In the genomic region with DNA sequence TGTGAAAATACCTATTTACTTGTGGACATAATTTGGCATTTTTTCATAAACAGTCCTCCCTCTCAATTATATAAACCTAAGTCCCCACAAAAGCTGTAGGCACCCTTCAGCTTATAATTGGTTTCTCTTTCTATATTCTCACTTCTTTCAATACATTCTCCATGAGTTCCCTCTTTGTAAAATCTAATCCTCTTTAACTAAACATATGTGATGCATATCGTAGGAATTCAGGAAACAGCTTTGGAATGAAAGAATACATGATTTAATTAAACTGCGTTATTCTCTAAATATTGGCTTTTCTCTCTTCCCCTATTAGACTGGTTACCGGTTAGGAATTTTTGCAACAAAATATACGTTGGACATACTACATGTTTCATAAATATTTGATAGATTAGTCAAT, we compare ENCODE assay signal across 17 cellular contexts.
DNase-seq lines count a peak whose midpoint lies in the region; TF ChIP-seq lines count a peak whose summit lies in the region.
"Had no signal": no experiment of that assay in that cellular context is flagged by ENCODE, and none has a peak within 500 bp of the region (broad histone marks: within the 10 kb centered on the region; RNA-seq: fewer than 3 reads in every experiment).

No MANE protein-coding gene starts in this region.

- H4K91ac ChIP-seq in trophoblast cell (ENCODE audit: low read depth, low read length) = no peak overlapping the region

- peak overlapping the region; percentile 73; the same call in 1 of the 2 replicates for H3K27ac Mint-ChIP-seq in HFFc6
- H3K27ac Mint-ChIP-seq: B cell; CD4-positive, CD25-positive, alpha-beta regulatory T cell; CD8-positive, alpha-beta T cell had no signal

- no peak overlapping the region for H3K23ac ChIP-seq in trophoblast cell (ENCODE audit: low read length)

- H3K4ac ChIP-seq in trophoblast cell (ENCODE audit: low read depth, low read length) = no peak overlapping the region

- H4K12ac ChIP-seq in trophoblast cell (ENCODE audit: low read depth, low read length) = no peak overlapping the region

- H3K9ac ChIP-seq in adipocyte (ENCODE audit: low read length) = no peak overlapping the region
- no peak overlapping the region for H3K9ac ChIP-seq in trophoblast cell (ENCODE audit: low read length)
- H3K9ac ChIP-seq: BLaER1, GM23248 had no signal

- no peaks in the 10 kb centered on the region for H3K79me1 ChIP-seq in trophoblast cell (ENCODE audit: low read length)

- peaks cover 24% of the 10 kb centered on the region for H3K36me3 Mint-ChIP-seq in HFFc6 (ENCODE audit: low read depth)
- H3K36me3 Mint-ChIP-seq: CD4-positive, CD25-positive, alpha-beta regulatory T cell; CD8-positive, alpha-beta T cell had no signal

- H3K4me3 ChIP-seq in adipocyte (ENCODE audit: low read length) (no peak overlapping the region), trophoblast cell (ENCODE audit: low read depth, low read length) (no peak overlapping the region)
- H3K4me3 ChIP-seq: BLaER1, GM23248 had no signal

- H3K4me1 Mint-ChIP-seq in HFFc6 (ENCODE audit: low read depth) = peaks cover 37% of the 10 kb centered on the region
- H3K4me1 Mint-ChIP-seq: B cell; CD4-positive, CD25-positive, alpha-beta regulatory T cell had no signal

- no peaks in the 10 kb centered on the region for H3K79me2 ChIP-seq in trophoblast cell (ENCODE audit: control insufficient read depth, insufficient read depth, low read length, poor library complexity)

- no CpG with 5 or more reads among the region's 4 CpGs for WGBS in trophoblast cell (ENCODE audit: extremely low coverage, insufficient coverage, insufficient read length)

- TF ChIP-seq CTCF in HFFc6 (IDR thresholded peaks at IDR 0.05) = no peak

- no peak overlapping the region for H3K14ac ChIP-seq in trophoblast cell (ENCODE audit: low read length)

- H3K18ac ChIP-seq in trophoblast cell (ENCODE audit: low read length) = no peak overlapping the region

- H4K8ac ChIP-seq in trophoblast cell (ENCODE audit: low read depth, low read length) = no peak overlapping the region

- H3K27me3 Mint-ChIP-seq in HFFc6 (ENCODE audit: insufficient read depth) = no peaks in the 10 kb centered on the region
- H3K27me3 Mint-ChIP-seq: B cell; CD4-positive, CD25-positive, alpha-beta regulatory T cell had no signal

- DNase-seq in EL = peak; percentile 43
- no peak for DNase-seq in HFFc6
- peak; percentile 50 for DNase-seq in adipocyte (ENCODE audit: low read depth)
- no peak for DNase-seq in HuH-7 (ENCODE audit: low spot score)
- DNase-seq in activated CD4-positive, alpha-beta T cell treated with anti-CD3 and anti-CD28 coated beads for 48 hours = no peak
- no peak for DNase-seq in NCI-H774 (lab: John Stamatoyannopoulos, UW)
- no peak for DNase-seq in trophoblast cell
- DNase-seq: Caco-2; CD4-positive, CD25-positive, alpha-beta regulatory T cell; CD8-positive, alpha-beta T cell; DMS153; DND-41; GM23248; H7 had no signal

- no peak overlapping the region for H2BK120ac ChIP-seq in trophoblast cell (ENCODE audit: insufficient read depth, low read length, poor library complexity)

- no peak overlapping the region for H3K27ac ChIP-seq in trophoblast cell (ENCODE audit: low read depth, low read length)
- H3K27ac ChIP-seq: BLaER1, C4-2B, GM23248 had no signal

- no peak overlapping the region for H2AK5ac ChIP-seq in trophoblast cell (ENCODE audit: low read length)

- H3K27me3 ChIP-seq in adipocyte (replicated peaks; ENCODE audit: control insufficient read depth, insufficient read depth, low read length) (no peaks in the 10 kb centered on the region), trophoblast cell (ENCODE audit: insufficient read depth, low read length) (no peaks in the 10 kb centered on the region)
- H3K27me3 ChIP-seq: BLaER1 had no signal

- no peak overlapping the region for H2BK5ac ChIP-seq in trophoblast cell (ENCODE audit: low read depth, low read length, poor library complexity)

- no peaks in the 10 kb centered on the region for H3K36me3 ChIP-seq in adipocyte (ENCODE audit: control insufficient read depth, insufficient read depth, low read length, severe bottlenecking)
- no peaks in the 10 kb centered on the region for H3K36me3 ChIP-seq in trophoblast cell (ENCODE audit: control insufficient read depth in 1 of 2, insufficient read depth in 2 of 2, low read length in 2 of 2)
- H3K36me3 ChIP-seq: BLaER1 had no signal

- H3K9me3 ChIP-seq in adipocyte (ENCODE audit: control insufficient read depth, low read length) (peaks cover 4% of the 10 kb centered on the region), trophoblast cell (ENCODE audit: insufficient read depth, low read depth, low read length) (no peaks in the 10 kb centered on the region)
- H3K9me3 ChIP-seq: BLaER1, Caco-2 had no signal

- no peak overlapping the region for H2AFZ ChIP-seq in trophoblast cell (ENCODE audit: insufficient read depth, low read length, poor library complexity)
- H2AFZ ChIP-seq: GM23248 had no signal

- H2BK12ac ChIP-seq in trophoblast cell (ENCODE audit: low read length) = no peak overlapping the region

- H3K4me2 ChIP-seq in trophoblast cell (ENCODE audit: low read length) = no peak overlapping the region
- H3K4me2 ChIP-seq: BLaER1 had no signal

- peaks cover 19% of the 10 kb centered on the region for H3K9me3 Mint-ChIP-seq in HFFc6

- H3K4me3 Mint-ChIP-seq in HFFc6 = peak overlapping the region; percentile 68
- H3K4me3 Mint-ChIP-seq: B cell; CD4-positive, CD25-positive, alpha-beta regulatory T cell; CD8-positive, alpha-beta T cell had no signal

- no peaks in the 10 kb centered on the region for H3K4me1 ChIP-seq in adipocyte (ENCODE audit: control insufficient read depth, insufficient read depth, low read length)
- H3K4me1 ChIP-seq in trophoblast cell (ENCODE audit: control insufficient read depth in 1 of 2, insufficient read depth in 2 of 2, low read length in 2 of 2) = no peaks in the 10 kb centered on the region
- H3K4me1 ChIP-seq: BLaER1, Caco-2 had no signal

Comparison
In these comparisons a context has a peak if more than half of its experiments do, and no peak if none do; other contexts are left out.
1. DNase-seq: peak in EL (single experiment) and adipocyte (single experiment); none in HFFc6 (single experiment), HuH-7 (single experiment), activated CD4-positive, alpha-beta T cell treated with anti-CD3 and anti-CD28 coated beads for 48 hours (single experiment), NCI-H774 (single experiment) and trophoblast cell (0 of 2).